Comparison of ENCODE assay signal across 8 cellular contexts in genomic region chr15:66293085-66293418, GRCh38. TPM values are rescaled to one million over a fixed set of nuclear protein-coding genes. Genes with fewer than 3 reads are reported as not detected.
A peak's percentile ranks its signal among the peaks of the same experiment; 100 is the strongest.
DNase-seq lines count a peak whose midpoint lies in the region; ATAC-seq and TF ChIP-seq lines count a peak whose summit lies in the region.

No MANE protein-coding gene starts in this region.

- H2AFZ ChIP-seq in GM23248 = peak overlapping the region; percentile 94

- H3K27ac Mint-ChIP-seq in T-cell = peak overlapping the region; percentile 89 to 92

- peak overlapping the region; percentile 80 for H3K9ac ChIP-seq in GM23248

- H3K4me2 ChIP-seq in GM23248 (ENCODE audit: unreplicated experiment) = peak overlapping the region; percentile 89

- TF ChIP-seq POLR2A in gastroesophageal sphincter (IDR thresholded peaks at IDR 0.05) = no peak

- H3K27me3 ChIP-seq in GM23248 (replicated peaks; ENCODE audit: insufficient read depth) = no peaks in the 10 kb centered on the region
- H3K27me3 ChIP-seq in gastroesophageal sphincter = no peaks in the 10 kb centered on the region

- H3K36me3 ChIP-seq in GM23248 (ENCODE audit: low read depth) (no peaks in the 10 kb centered on the region), gastroesophageal sphincter (peaks cover 0 to under 1% of the 10 kb centered on the region in 2 donors)

- H3K4me1 Mint-ChIP-seq in T-cell = peaks cover 37 to 53% (median 53%) of the 10 kb centered on the region in 3 donors

- TF ChIP-seq EP300 in gastroesophageal sphincter (IDR thresholded peaks at IDR 0.05) = no peak

- peaks cover 37% of the 10 kb centered on the region for H3F3A ChIP-seq in GM23248 (ENCODE audit: insufficient read depth)

- H3K9me3 ChIP-seq in GM23248 (ENCODE audit: low read depth) (no peaks in the 10 kb centered on the region), gastroesophageal sphincter (no peaks in the 10 kb centered on the region)

- H3K4me1 ChIP-seq in GM23248 (ENCODE audit: insufficient read depth) (peaks cover 21% of the 10 kb centered on the region), gastroesophageal sphincter (peaks cover 0 to 60% (median 9%) of the 10 kb centered on the region in 3 donors)

- H3K9me2 ChIP-seq in GM23248 (ENCODE audit: insufficient read depth) = no peaks in the 10 kb centered on the region

- H3K79me2 ChIP-seq in GM23248 (ENCODE audit: insufficient read depth) = 0 out of 2 replicates have a peak, but pooled peaks cover 17% of the 10 kb centered on the region

- H3K4me3 Mint-ChIP-seq in T-cell = peak overlapping the region; percentile 76 to 91 (median 82)

- DNase-seq in GM23248 = peak; percentile 28
- peak in 2 of 34 experiments; percentile 1 to 2 for DNase-seq in T-cell
- DNase-seq in retina = peak; percentile 75
- no peak for DNase-seq in SIG-M5 treated with dmso at 0.1 percent for 504 hours (lab: John Stamatoyannopoulos, UW; ENCODE audit: unreplicated experiment)
- no peak for DNase-seq in NCI-H345 treated with DMSO at 0.1 percent for 48 hours (lab: John Stamatoyannopoulos, UW; ENCODE audit: unreplicated experiment)
- no peak for DNase-seq in HuH-7 (ENCODE audit: low spot score)

- CTCF ChIA-PET in T-cell (lab: Charles Lee) = interaction anchor here in 1 of 2 donors (2.1 kb wide), 1 partner anchor 205 kb away, joined by 13 read pairs; the partner anchor contains the start of gene SNAPC5

- H3K4me3 ChIP-seq in GM23248 (peak overlapping the region; percentile 78), gastroesophageal sphincter (peak overlapping the region; percentile 73 to 83)

- no peak for ATAC-seq in T-cell (replicated peaks in 1 of 4)
- no peak for ATAC-seq in gastroesophageal sphincter
- ATAC-seq in GM18861 (IDR thresholded peaks at IDR 0.05; ENCODE audit: unreplicated experiment) = no peak

- POLR2A ChIA-PET in T-cell (lab: Charles Lee) = no interaction called here

- no peak for TF ChIP-seq CTCF in gastroesophageal sphincter (IDR thresholded peaks at IDR 0.05)

- peaks cover 4% of the 10 kb centered on the region for H3K36me3 Mint-ChIP-seq in T-cell

- no peaks in the 10 kb centered on the region for H3K9me3 Mint-ChIP-seq in T-cell

- no peaks in the 10 kb centered on the region for H3K27me3 Mint-ChIP-seq in T-cell

- 3 to 7% methylated on average over 13 of the region's 13 CpGs for WGBS in GM23248 (ENCODE audit: low coverage in 1 of 2, low lambda C conversion rate in 2 of 2, missing lambda C conversion rate in 2 of 2), 2 experiments
- 1 to 2% methylated on average over 10 to 13 of the region's 13 CpGs for WGBS in gastroesophageal sphincter (ENCODE audit: low coverage in 1 of 2), 2 donors

- peak overlapping the region; percentile 36 for H3K27ac ChIP-seq in GM23248
- H3K27ac ChIP-seq in gastroesophageal sphincter = peak overlapping the region; percentile 86 to 96 (median 88)

- in situ Hi-C loops in GM23248 (cut with MboI) = no loop called here

- H4K20me1 ChIP-seq in GM23248 (ENCODE audit: insufficient read depth) = no peaks in the 10 kb centered on the region

RNA-seq across cellular contexts. Expression of gene DIS3L, which starts 0.3 kb away (rescaled TPM):
- 19.5 and 23.7 TPM in 2 replicates for total RNA-seq in GM23248 (2014; rRNA removed; shearing (Covaris generic))
- polyA plus RNA-seq in GM23248 (2016; fragmentation: Nextera tagmentation; extraction: Ambion mirVana) = 12.2 and 15.6 TPM in 2 replicates
- total RNA-seq in T-cell = 10 to 100 TPM; 29.9 to 36.9 (median 30.2) TPM
- total RNA-seq in gastroesophageal sphincter = 10 to 100 TPM; 33.9 to 40.0 (median 35.2) TPM

RNA-seq across cellular contexts. Expression of gene MEGF11, which starts 39.5 kb away (rescaled TPM):
- total RNA-seq in GM23248 (2014; rRNA removed; shearing (Covaris generic)) = not detected in 2 replicates
- 0.14 and 0.23 TPM in 2 replicates for polyA plus RNA-seq in GM23248 (2016; fragmentation: Nextera tagmentation; extraction: Ambion mirVana)
- total RNA-seq in T-cell = under 1 TPM in 1 of 5 donors, not detected in 4; 0.20 TPM
- total RNA-seq in gastroesophageal sphincter = under 1 TPM in 1 of 4 donors, not detected in 3; 0.08 TPM

Comparison
In these comparisons a context has a peak if more than half of its experiments do, and no peak if none do; other contexts are left out.
1. DNase-seq: peak in GM23248 (single experiment) and retina (single experiment); none in SIG-M5 treated with dmso at 0.1 percent for 504 hours (single experiment), NCI-H345 treated with DMSO at 0.1 percent for 48 hours (single experiment) and HuH-7 (single experiment).